In the genomic region with DNA sequence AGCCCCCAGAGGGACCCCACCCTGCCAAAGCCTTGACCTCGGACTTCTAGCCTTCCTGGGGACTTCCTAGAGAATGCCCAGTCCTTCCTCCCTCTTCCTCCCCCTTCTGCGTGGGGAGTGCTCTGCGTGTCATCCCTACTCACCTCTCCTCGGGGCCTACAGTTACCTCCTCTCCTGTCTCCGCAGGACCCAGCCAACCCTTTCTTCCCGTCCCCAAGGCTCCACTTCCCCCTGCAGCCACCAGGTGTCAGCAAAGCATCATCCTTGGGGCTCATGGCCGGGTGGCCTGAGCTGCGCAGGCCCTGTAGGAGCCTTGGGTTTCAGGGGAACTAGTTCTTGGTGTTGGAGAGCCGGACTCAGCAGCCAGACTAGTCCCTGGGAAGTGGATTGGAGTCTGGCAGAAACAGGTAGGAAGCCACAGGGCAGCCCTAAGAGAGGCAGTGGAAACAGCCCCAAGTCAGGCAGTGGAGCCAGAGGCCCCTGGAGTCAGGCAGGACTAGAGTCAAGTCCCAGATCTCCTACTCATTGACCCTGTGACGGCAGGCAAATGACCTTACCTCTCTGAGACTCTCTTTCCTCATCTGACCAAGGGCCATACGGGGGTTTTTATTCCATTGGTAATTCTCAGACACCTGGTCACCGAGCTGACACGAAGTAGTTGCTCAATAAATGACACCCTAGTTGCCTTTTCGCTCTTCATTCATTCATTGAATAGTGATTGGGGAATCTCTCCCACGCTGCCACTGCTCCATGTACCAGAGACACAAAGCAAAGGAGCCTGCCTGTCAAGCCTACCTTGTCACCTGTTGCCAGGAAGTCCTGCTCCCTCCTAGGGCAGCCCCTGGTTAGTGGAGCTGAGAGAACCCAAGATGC, we compare ENCODE assay signal across 8 cellular contexts.
DNase-seq lines count a peak whose midpoint lies in the region; ATAC-seq and TF ChIP-seq lines count a peak whose summit lies in the region.
"Not testable (repeated sequence)": the region's sequence is repeated elsewhere in the genome, so short reads cannot be mapped to it uniquely, and the experiment has no call there.

No MANE protein-coding gene starts in this region.

- H3K4me1 ChIP-seq in tibial artery, result not testable (repeated sequence)

- DNase-seq in GM06990 (ENCODE audit: extremely low read depth, insufficient read length) (peak; percentile 74), NCI-H446 (lab: John Stamatoyannopoulos, UW) (peak; percentile 86 to 90), WERI-Rb-1 (peak; percentile 88), astrocyte of the hippocampus (ENCODE audit: low read depth, low spot score) (peak; percentile 89), left ventricle myocardium superior (peak; percentile 85), progenitor cell of endocrine pancreas (ENCODE audit: low spot score, unreplicated experiment) (peak; percentile 78), tibial artery (peak; percentile 69 to 81)

- not testable (repeated sequence) for H3K27me3 ChIP-seq in GM06990 (replicated peaks; ENCODE audit: control insufficient read depth, insufficient read depth, low read length); WERI-Rb-1 (ENCODE audit: insufficient read depth, low read depth, severe bottlenecking); tibial artery

- not testable (repeated sequence) for H3K4me3 Mint-ChIP-seq in progenitor cell of endocrine pancreas (ENCODE audit: low read depth)

- H3K4me1 Mint-ChIP-seq in progenitor cell of endocrine pancreas (ENCODE audit: low read depth), result not testable (repeated sequence)

- not testable (repeated sequence) for H3K9me3 ChIP-seq in WERI-Rb-1 (ENCODE audit: severe bottlenecking); tibial artery

- intact Hi-C loops in left ventricle myocardium superior (cut with micrococcal nuclease), result loop anchor here (2.0 to 5.0 kb wide), 2 partner anchors 240 to 310 kb away; no protein-coding TSS in a partner anchor
- intact Hi-C loops in tibial artery (cut with DNase I; ENCODE audit: low total_unique reads), result loop anchor here (2.0 to 10.0 kb wide), 2 partner anchors 232 to 312 kb away; no protein-coding TSS in a partner anchor

- not testable (repeated sequence) for H3K9me3 Mint-ChIP-seq in progenitor cell of endocrine pancreas (ENCODE audit: low read depth)

- not testable (repeated sequence) for H3K27me3 Mint-ChIP-seq in progenitor cell of endocrine pancreas

- ATAC-seq in HG03159 (IDR thresholded peaks at IDR 0.05; ENCODE audit: unreplicated experiment), result peak; percentile 61
- peak; percentile 95 for ATAC-seq in left ventricle myocardium superior

- TF ChIP-seq CTCF in GM06990 (IDR thresholded peaks at IDR 0.05; ENCODE audit: insufficient read depth, low read length, poor library complexity, severe bottlenecking) (peak; percentile 98), WERI-Rb-1 (IDR thresholded peaks at IDR 0.05; ENCODE audit: low read depth, low read length) (peak; percentile 97), progenitor cell of endocrine pancreas (IDR thresholded peaks at IDR 0.05; ENCODE audit: unreplicated experiment) (peak; percentile 96), tibial artery (IDR thresholded peaks at IDR 0.05) (peak; percentile 96 to 98)

- peaks cover 28% of the 10 kb centered on the region for H3K36me3 Mint-ChIP-seq in progenitor cell of endocrine pancreas (ENCODE audit: insufficient read depth)

- H3K4me3 ChIP-seq in GM06990 (replicated peaks; ENCODE audit: low read depth, low read length); WERI-Rb-1 (ENCODE audit: low read depth, low read length); tibial artery: not testable (repeated sequence)

- H3K27ac ChIP-seq in WERI-Rb-1, tibial artery: not testable (repeated sequence)

- peaks cover 14% of the 10 kb centered on the region for H3K36me3 ChIP-seq in GM06990 (ENCODE audit: control insufficient read depth, insufficient read depth, low read length)
- H3K36me3 ChIP-seq in WERI-Rb-1, result peaks cover 32% of the 10 kb centered on the region
- peaks cover 28 to 53% (median 51%) of the 10 kb centered on the region in 3 donors for H3K36me3 ChIP-seq in tibial artery

- H3K27ac Mint-ChIP-seq in progenitor cell of endocrine pancreas, result peak overlapping the region; percentile 70
